19 cellular contexts compared by ENCODE assay signal in the genomic region with DNA sequence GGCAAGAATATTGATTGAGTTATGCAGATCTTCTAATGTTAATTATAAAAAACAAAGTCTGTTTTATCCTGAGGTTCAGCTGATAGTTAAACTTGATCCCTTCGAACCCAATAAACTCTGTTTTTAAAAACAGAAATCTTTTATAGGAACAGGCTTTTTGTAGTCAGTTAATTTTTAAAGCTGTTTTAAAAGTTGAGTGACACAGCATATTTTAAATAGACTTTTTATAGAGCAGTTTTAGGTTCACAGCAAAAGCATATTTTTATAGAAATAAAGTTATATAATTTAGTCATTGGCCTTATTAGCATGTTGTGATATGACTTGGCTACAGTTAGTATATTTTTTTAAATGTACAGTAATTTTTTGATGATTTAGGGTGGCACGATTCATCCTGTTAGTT. TPM values are rescaled to one million over a fixed set of nuclear protein-coding genes. Genes with fewer than 3 reads are reported as not detected.
DNase-seq lines count a peak whose midpoint lies in the region; ATAC-seq and TF ChIP-seq lines count a peak whose summit lies in the region.
"Had no signal": no experiment of that assay in that cellular context is flagged by ENCODE, and none has a peak within 500 bp of the region (broad histone marks: within the 10 kb centered on the region; RNA-seq: fewer than 3 reads in every experiment).

No MANE protein-coding gene starts in this region.

- POLR2A ChIA-PET in CD4-positive, alpha-beta T cell (lab: Charles Lee), result interaction anchor here (1.6 kb wide), 1 partner anchor 53 kb away, joined by 3 read pairs; no protein-coding TSS in a partner anchor
- POLR2A ChIA-PET in PC-3 (lab: Charles Lee; ENCODE audit: unreplicated experiment), result no interaction called here
- POLR2A ChIA-PET in activated CD4-positive, alpha-beta T cell treated with anti-CD3 and anti-CD28 coated beads, Interleukin-2, amount 10 ng/mL, durations not matched to agents 7 days and 5 days (lab: Charles Lee), result interaction anchor here (0.6 kb wide), 1 partner anchor 10 kb away, joined by 3 read pairs; no protein-coding TSS in a partner anchor

- peaks cover 96% of the 10 kb centered on the region for H3K79me2 ChIP-seq in PC-3 (ENCODE audit: low read length)

- CTCF ChIA-PET in CD4-positive, alpha-beta T cell (lab: Charles Lee), result no interaction called here
- CTCF ChIA-PET in PC-3 (lab: Charles Lee), result no interaction called here
- CTCF ChIA-PET in activated CD4-positive, alpha-beta T cell treated with anti-CD3 and anti-CD28 coated beads, Interleukin-2, amount 10 ng/mL, durations not matched to agents 7 days and 5 days (lab: Charles Lee), result interaction anchor here (1.6 kb wide), 1 partner anchor 52 kb away, joined by 5 read pairs; no protein-coding TSS in a partner anchor

- H3K36me3 Mint-ChIP-seq in CD4-positive, alpha-beta T cell (ENCODE audit: low read depth), result peaks cover 28% of the 10 kb centered on the region
- H3K36me3 Mint-ChIP-seq in nephron (ENCODE audit: low read depth), result no peaks in the 10 kb centered on the region
- peaks cover 3% of the 10 kb centered on the region for H3K36me3 Mint-ChIP-seq in activated CD4-positive, alpha-beta T cell treated with anti-CD3 and anti-CD28 coated beads, Interleukin-2, amount 10 ng/mL, durations not matched to agents 7 days and 5 days (ENCODE audit: low read depth)

- H3K9me2 ChIP-seq in PC-3 (replicated peaks; ENCODE audit: low read length), result no peaks in the 10 kb centered on the region

- no peaks in the 10 kb centered on the region for H3K9me3 ChIP-seq in CD4-positive, alpha-beta T cell (ENCODE audit: control insufficient read depth, low read length)
- H3K9me3 ChIP-seq in SK-N-MC (ENCODE audit: low read depth, low read length) (no peaks in the 10 kb centered on the region), testis (no peaks in the 10 kb centered on the region), PC-3 (ENCODE audit: low read length) (no peaks in the 10 kb centered on the region)
- H3K9me3 ChIP-seq: lower lobe of right lung, SJCRH30 had no signal

- H3K9me3 Mint-ChIP-seq in CD4-positive, alpha-beta T cell, result no peaks in the 10 kb centered on the region
- no peaks in the 10 kb centered on the region for H3K9me3 Mint-ChIP-seq in nephron
- H3K9me3 Mint-ChIP-seq in activated CD4-positive, alpha-beta T cell treated with anti-CD3 and anti-CD28 coated beads, Interleukin-2, amount 10 ng/mL, durations not matched to agents 7 days and 5 days, result no peaks in the 10 kb centered on the region
- H3K9me3 Mint-ChIP-seq: activated T-helper 17 cell treated with anti-CD3 and anti-CD28 coated beads, Interleukin-2, amount 50 U/mL, for 72 hours had no signal

- no peak overlapping the region for H3K4me2 ChIP-seq in PC-3 (ENCODE audit: low read length)

- H3K9ac ChIP-seq in SK-N-MC (ENCODE audit: insufficient read length), result no peak overlapping the region
- H3K9ac ChIP-seq in PC-3 (ENCODE audit: low read length), result no peak overlapping the region

- H3K4me3 ChIP-seq in SK-N-MC (no peak overlapping the region), testis (no peak overlapping the region), PC-3 (ENCODE audit: low read length) (no peak overlapping the region)
- H3K4me3 ChIP-seq: lower lobe of right lung, SJCRH30 had no signal

- no peaks in the 10 kb centered on the region for H3K27me3 ChIP-seq in CD4-positive, alpha-beta T cell (ENCODE audit: control insufficient read depth, insufficient read depth, low read length)
- H3K27me3 ChIP-seq in testis (no peaks in the 10 kb centered on the region), PC-3 (ENCODE audit: low read length) (no peaks in the 10 kb centered on the region)
- H3K27me3 ChIP-seq: SJCRH30 had no signal

- no peak overlapping the region for H3K27ac ChIP-seq in CD4-positive, alpha-beta T cell (ENCODE audit: low read depth, low read length)
- H3K27ac ChIP-seq in SK-N-MC (peak overlapping the region; percentile 81), testis (peak overlapping the region; percentile 75 to 87), PC-3 (ENCODE audit: low read length) (no peak overlapping the region)
- H3K27ac ChIP-seq: lower lobe of right lung, SJCRH30 had no signal

- no TSS peak for BruUV-seq in PC-3 (replicated peaks; lab: Mats Ljungman, UMichigan)

- no peak for DNase-seq in CD4-positive, alpha-beta T cell
- no peak for DNase-seq in SK-N-MC (ENCODE audit: low read depth, low spot score)
- DNase-seq in testis, result no peak
- DNase-seq in PC-3, result no peak
- no peak for DNase-seq in activated CD4-positive, alpha-beta T cell treated with anti-CD3 and anti-CD28 coated beads, Interleukin-2, amount 10 ng/mL, durations not matched to agents 7 days and 5 days
- DNase-seq in OCI-M1 (lab: John Stamatoyannopoulos, UW), result no peak
- DNase-seq: cortex of kidney, foreskin fibroblast, H7, hypothalamus, lower lobe of right lung, NCI-H1417 treated with DMSO at 0.1 percent for 48 hours, NCI-H2171 treated with DMSO at 0.1 percent for 48 hours, NCI-H69, occipital lobe, SJCRH30, T-helper 2 cell had no signal

- ATAC-seq in CD4-positive, alpha-beta T cell (ENCODE audit: poor library complexity), result no peak
- no peak for ATAC-seq in PC-3
- ATAC-seq: activated T-helper 17 cell treated with anti-CD3 and anti-CD28 coated beads, Interleukin-2, amount 50 U/mL, for 72 hours; lower lobe of right lung had no signal

- H3K4me1 Mint-ChIP-seq in CD4-positive, alpha-beta T cell (ENCODE audit: low read depth), result peaks cover 73% of the 10 kb centered on the region
- H3K4me1 Mint-ChIP-seq in nephron, result peaks cover 66% of the 10 kb centered on the region
- H3K4me1 Mint-ChIP-seq in activated CD4-positive, alpha-beta T cell treated with anti-CD3 and anti-CD28 coated beads, Interleukin-2, amount 10 ng/mL, durations not matched to agents 7 days and 5 days, result peaks cover 33% of the 10 kb centered on the region

- intact Hi-C loops in CD4-positive, alpha-beta T cell (cut with DNase I, micrococcal nuclease), result loop anchor here in 1 of 2 experiments (5.0 kb wide), 1 partner anchor 1754 kb away; the partner anchor contains the start of gene DAGLB
- intact Hi-C loops in testis (cut with DNase I; ENCODE audit: low total_unique reads), result no loop called here
- intact Hi-C loops in PC-3 (cut with micrococcal nuclease), result no loop called here

- H3K36me3 ChIP-seq in SK-N-MC (ENCODE audit: insufficient read depth, low read length) (peaks cover 11% of the 10 kb centered on the region), testis (ENCODE audit: low read depth, missing control alignments) (no peaks in the 10 kb centered on the region), PC-3 (ENCODE audit: low read depth, low read length) (no peaks in the 10 kb centered on the region)
- H3K36me3 ChIP-seq: lower lobe of right lung, SJCRH30 had no signal

- H3K4me3 Mint-ChIP-seq in CD4-positive, alpha-beta T cell, result no peak overlapping the region
- H3K4me3 Mint-ChIP-seq in nephron, result no peak overlapping the region
- H3K4me3 Mint-ChIP-seq in activated CD4-positive, alpha-beta T cell treated with anti-CD3 and anti-CD28 coated beads, Interleukin-2, amount 10 ng/mL, durations not matched to agents 7 days and 5 days, result no peak overlapping the region
- H3K4me3 Mint-ChIP-seq: activated T-helper 17 cell treated with anti-CD3 and anti-CD28 coated beads, Interleukin-2, amount 50 U/mL, for 72 hours had no signal

- H4K20me1 ChIP-seq in PC-3 (ENCODE audit: low read length), result peaks cover 13% of the 10 kb centered on the region; the same call in 1 of the 2 replicates

- H3F3A ChIP-seq in PC-3 (ENCODE audit: low read length, unreplicated experiment), result no peaks in the 10 kb centered on the region

- H3K27me3 Mint-ChIP-seq in CD4-positive, alpha-beta T cell, result no peaks in the 10 kb centered on the region
- no peaks in the 10 kb centered on the region for H3K27me3 Mint-ChIP-seq in nephron (ENCODE audit: low read depth)
- H3K27me3 Mint-ChIP-seq in activated CD4-positive, alpha-beta T cell treated with anti-CD3 and anti-CD28 coated beads, Interleukin-2, amount 10 ng/mL, durations not matched to agents 7 days and 5 days, result no peaks in the 10 kb centered on the region
- H3K27me3 Mint-ChIP-seq: activated T-helper 17 cell treated with anti-CD3 and anti-CD28 coated beads, Interleukin-2, amount 50 U/mL, for 72 hours had no signal

- H2AFZ ChIP-seq in PC-3 (ENCODE audit: low read length), result no peak overlapping the region

- H3K4me1 ChIP-seq in testis (peaks cover 33% of the 10 kb centered on the region), PC-3 (ENCODE audit: insufficient read depth, low read length) (no peaks in the 10 kb centered on the region)
- H3K4me1 ChIP-seq: SJCRH30 had no signal

- 73 to 75% methylated on average over 2 of the region's 2 CpGs for WGBS in testis, 2 donors

- no peak for TF ChIP-seq POLR2A in testis (IDR thresholded peaks at IDR 0.05)

- no peak for TF ChIP-seq CTCF in CD4-positive, alpha-beta T cell (IDR thresholded peaks at IDR 0.05)
- TF ChIP-seq CTCF in nephron (IDR thresholded peaks at IDR 0.05; ENCODE audit: unreplicated experiment in 3 of 3) (no peak), testis (IDR thresholded peaks at IDR 0.05) (no peak), PC-3 (conservative IDR thresholded peaks at IDR 0.05; ENCODE audit: low read depth, low read length) (no peak)

- H3K27ac Mint-ChIP-seq in CD4-positive, alpha-beta T cell, result peak overlapping the region; percentile 14
- peak overlapping the region; percentile 70 to 94 (median 80) for H3K27ac Mint-ChIP-seq in nephron
- H3K27ac Mint-ChIP-seq in activated CD4-positive, alpha-beta T cell treated with anti-CD3 and anti-CD28 coated beads, Interleukin-2, amount 10 ng/mL, durations not matched to agents 7 days and 5 days, result no peak overlapping the region
- H3K27ac Mint-ChIP-seq: activated T-helper 17 cell treated with anti-CD3 and anti-CD28 coated beads, Interleukin-2, amount 50 U/mL, for 72 hours had no signal

RNA-seq across cellular contexts. Expression of gene FOXK1, which starts 11.1 kb away (rescaled TPM):
- total RNA-seq in CD4-positive, alpha-beta T cell, result 10 to 100 TPM; 67.8 to 68.1 TPM
- total RNA-seq in testis, result 10 to 100 TPM; 56.7 to 65.2 TPM
- 21.9 TPM for polyA plus RNA-seq in testis (ENCODE audit: insufficient read depth, low read depth, low replicate concordance)
- 13.2 and 22.8 TPM in 2 replicates for total RNA-seq in PC-3 (2014; rRNA removed)
- total RNA-seq in activated CD4-positive, alpha-beta T cell treated with anti-CD3 and anti-CD28 coated beads, Interleukin-2, amount 10 ng/mL, durations not matched to agents 7 days and 5 days, result 10 to 100 TPM; 32.0 to 36.2 TPM

Comparison
In these comparisons a context has a peak if more than half of its experiments do, and no peak if none do; other contexts are left out.
1. H3K27ac ChIP-seq: peak in SK-N-MC (single experiment) and testis (2 of 2); none in CD4-positive, alpha-beta T cell (single experiment) and PC-3 (single experiment).